In the genomic region with DNA sequence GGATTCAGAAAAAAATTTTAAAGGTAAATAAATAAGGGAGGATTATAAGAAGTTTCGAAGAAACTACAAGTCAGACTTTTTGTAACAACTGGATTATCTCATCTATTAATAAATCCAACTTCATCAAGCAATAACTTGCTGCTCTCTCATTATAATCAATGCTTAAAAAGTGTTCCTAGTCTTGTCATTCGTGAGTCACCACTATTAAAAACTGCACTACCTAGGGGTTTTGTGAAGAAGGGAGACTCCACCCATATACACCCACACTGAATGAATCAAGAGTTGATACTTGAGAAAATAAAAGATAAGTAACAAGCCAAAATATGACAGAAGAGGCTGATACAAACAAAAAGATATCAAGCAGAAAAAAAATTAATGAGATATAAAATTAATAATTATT, we compare ENCODE assay signal across 17 cellular contexts.
DNase-seq lines count a peak whose midpoint lies in the region; ATAC-seq and TF ChIP-seq lines count a peak whose summit lies in the region.
"Had no signal": no experiment of that assay in that cellular context is flagged by ENCODE, and none has a peak within 500 bp of the region (broad histone marks: within the 10 kb centered on the region; RNA-seq: fewer than 3 reads in every experiment).

No MANE protein-coding gene starts in this region.

- H3K4me1 Mint-ChIP-seq in activated CD4-positive, alpha-beta T cell treated with anti-CD3 and anti-CD28 coated beads for 36 hours: peaks cover 3% of the 10 kb centered on the region
- H3K4me1 Mint-ChIP-seq in nephron: peaks cover 19% of the 10 kb centered on the region

- BruUV-seq in PC-3 (replicated peaks; lab: Mats Ljungman, UMichigan): no TSS peak

- H3K9ac ChIP-seq in PC-3 (ENCODE audit: low read length): peak overlapping the region; percentile 53

- peak overlapping the region; percentile 87 for H3K27ac ChIP-seq in PC-3 (ENCODE audit: low read length)
- peak overlapping the region; percentile 92 for H3K27ac ChIP-seq in epithelial cell of prostate

- H3K36me3 Mint-ChIP-seq in activated CD4-positive, alpha-beta T cell treated with anti-CD3 and anti-CD28 coated beads for 36 hours (ENCODE audit: low read depth): no peaks in the 10 kb centered on the region
- H3K36me3 Mint-ChIP-seq in nephron (ENCODE audit: low read depth): peaks cover 5% of the 10 kb centered on the region
- H3K36me3 Mint-ChIP-seq: CD14-positive monocyte had no signal

- no peak for DNase-seq in activated CD4-positive, alpha-beta T cell treated with anti-CD3 and anti-CD28 coated beads for 36 hours
- DNase-seq in activated CD4-positive, alpha-beta T cell treated with anti-CD3 and anti-CD28 coated beads, Interleukin-2, amount 50 U/mL, for 48 hours: no peak
- peak; percentile 80 for DNase-seq in PC-3
- peak; percentile 72 for DNase-seq in epithelial cell of prostate (ENCODE audit: low read depth, low spot score)
- no peak for DNase-seq in NCI-H2107 treated with DMSO at 0.1 percent for 48 hours (lab: John Stamatoyannopoulos, UW; ENCODE audit: unreplicated experiment)
- DNase-seq in HuH-7.5 (ENCODE audit: low spot score): no peak
- no peak for DNase-seq in medulla oblongata (ENCODE audit: extremely low spot score)
- DNase-seq: 8988T, COR-L47, DMS53, HCEC 1CT, NCI-H1092 treated with DMSO at 0.1 percent for 48 hours, NCI-H1694, NCI-H748 treated with DMSO at 0.1 percent for 48 hours, SHP77 treated with DMSO at 0.1 percent for 48 hours had no signal

- no peaks in the 10 kb centered on the region for H3K9me3 Mint-ChIP-seq in activated CD4-positive, alpha-beta T cell treated with anti-CD3 and anti-CD28 coated beads for 36 hours (ENCODE audit: low read depth)
- peaks cover 5% of the 10 kb centered on the region for H3K9me3 Mint-ChIP-seq in nephron

- H3F3A ChIP-seq in PC-3 (ENCODE audit: low read length, unreplicated experiment): peaks cover 6% of the 10 kb centered on the region

- no peaks in the 10 kb centered on the region for H3K9me2 ChIP-seq in PC-3 (replicated peaks; ENCODE audit: low read length)

- POLR2A ChIA-PET in activated CD4-positive, alpha-beta T cell treated with anti-CD3 and anti-CD28 coated beads for 36 hours (lab: Charles Lee): no interaction called here
- POLR2A ChIA-PET in PC-3 (lab: Charles Lee; ENCODE audit: unreplicated experiment): no interaction called here

- no peak overlapping the region for H3K4me3 Mint-ChIP-seq in activated CD4-positive, alpha-beta T cell treated with anti-CD3 and anti-CD28 coated beads for 36 hours
- no peak overlapping the region for H3K4me3 Mint-ChIP-seq in nephron
- H3K4me3 Mint-ChIP-seq: CD14-positive monocyte had no signal

- H3K4me3 ChIP-seq in PC-3 (ENCODE audit: low read length): peak overlapping the region; percentile 44; the same call in 1 of the 2 replicates

- peak overlapping the region; percentile 72 for H3K4me2 ChIP-seq in PC-3 (ENCODE audit: low read length)

- no peaks in the 10 kb centered on the region for H4K20me1 ChIP-seq in PC-3 (ENCODE audit: low read length)

- H3K9me3 ChIP-seq in PC-3 (ENCODE audit: low read length): no peaks in the 10 kb centered on the region

- H3K27ac Mint-ChIP-seq in activated CD4-positive, alpha-beta T cell treated with anti-CD3 and anti-CD28 coated beads for 36 hours: no peak overlapping the region
- peak overlapping the region; percentile 88 to 91 (median 90) for H3K27ac Mint-ChIP-seq in nephron
- H3K27ac Mint-ChIP-seq: CD14-positive monocyte had no signal

- H3K36me3 ChIP-seq in PC-3 (ENCODE audit: low read depth, low read length): no peaks in the 10 kb centered on the region

- peak; percentile 66 for ATAC-seq in activated CD4-positive, alpha-beta T cell treated with anti-CD3 and anti-CD28 coated beads for 36 hours
- ATAC-seq in PC-3: peak; percentile 64

- H3K4me1 ChIP-seq in PC-3 (ENCODE audit: insufficient read depth, low read length): peaks cover 50% of the 10 kb centered on the region

- TF ChIP-seq CTCF in PC-3 (conservative IDR thresholded peaks at IDR 0.05; ENCODE audit: low read depth, low read length) (no peak), nephron (IDR thresholded peaks at IDR 0.05; ENCODE audit: unreplicated experiment in 3 of 3) (no peak)

- no peaks in the 10 kb centered on the region for H3K27me3 ChIP-seq in PC-3 (ENCODE audit: low read length)

- CTCF ChIA-PET in activated CD4-positive, alpha-beta T cell treated with anti-CD3 and anti-CD28 coated beads for 36 hours (lab: Charles Lee): no interaction called here
- CTCF ChIA-PET in PC-3 (lab: Charles Lee): interaction anchor here (0.8 kb wide), 1 partner anchor 191 kb away, joined by 3 read pairs; no protein-coding TSS in a partner anchor

- intact Hi-C loops in activated CD4-positive, alpha-beta T cell treated with anti-CD3 and anti-CD28 coated beads for 36 hours (cut with DNase I, micrococcal nuclease): no loop called here
- intact Hi-C loops in PC-3 (cut with micrococcal nuclease): loop anchor here (5.0 kb wide), 2 partner anchors 83 to 332 kb away; no protein-coding TSS in a partner anchor

- no peaks in the 10 kb centered on the region for H3K27me3 Mint-ChIP-seq in activated CD4-positive, alpha-beta T cell treated with anti-CD3 and anti-CD28 coated beads for 36 hours
- H3K27me3 Mint-ChIP-seq in nephron (ENCODE audit: low read depth): no peaks in the 10 kb centered on the region

- H3K79me2 ChIP-seq in PC-3 (ENCODE audit: low read length): no peaks in the 10 kb centered on the region

- no peak overlapping the region for H2AFZ ChIP-seq in PC-3 (ENCODE audit: low read length)

Comparison
In these comparisons a context has a peak if more than half of its experiments do, and no peak if none do; other contexts are left out.
1. DNase-seq: peak in PC-3 (single experiment) and epithelial cell of prostate (single experiment); none in activated CD4-positive, alpha-beta T cell treated with anti-CD3 and anti-CD28 coated beads for 36 hours (single experiment), activated CD4-positive, alpha-beta T cell treated with anti-CD3 and anti-CD28 coated beads, Interleukin-2, amount 50 U/mL, for 48 hours (0 of 2), NCI-H2107 treated with DMSO at 0.1 percent for 48 hours (single experiment), HuH-7.5 (single experiment) and medulla oblongata (single experiment).